Comparison of ENCODE assay signal across 1 cellular context in the genomic region with DNA sequence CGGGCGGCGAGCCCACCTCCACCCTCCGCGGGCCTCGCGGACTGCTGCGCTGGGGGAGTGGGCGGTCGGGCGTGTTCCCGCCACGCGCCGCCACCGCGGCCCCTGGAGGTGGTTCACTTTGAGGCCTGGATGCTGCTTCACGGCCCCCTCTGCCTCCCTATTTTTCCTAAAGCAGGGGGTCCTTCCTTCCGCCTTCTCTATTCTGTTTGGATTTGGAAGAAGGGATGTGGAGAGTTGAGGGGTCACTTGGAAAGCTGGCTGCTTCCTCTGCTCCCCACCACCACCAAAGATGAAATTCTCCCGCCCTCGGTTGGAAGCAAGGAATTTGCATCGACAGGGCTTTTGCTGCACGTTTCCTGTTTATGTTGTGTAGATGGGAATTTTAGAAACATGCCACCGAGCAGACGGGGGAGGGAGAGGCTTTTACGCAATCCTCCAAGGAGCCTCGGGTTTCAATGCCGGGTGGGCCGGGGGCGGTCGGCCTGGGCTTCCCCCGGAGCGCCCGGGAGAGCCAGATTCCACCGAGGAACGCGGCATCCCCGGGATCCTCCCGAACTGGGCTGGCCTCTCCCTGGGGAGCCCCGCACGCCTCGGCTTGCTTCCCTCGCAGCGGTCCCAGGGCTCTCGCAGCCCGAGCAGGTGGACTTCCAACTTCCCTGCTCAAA.
TF ChIP-seq lines count a peak whose summit lies in the region.

No MANE protein-coding gene starts in this region.

TF ChIP-seq in K562, 482 proteins besides CTCF, POLR2A, EP300 and RAD21 (continued from another document and continues in another):
- TF ChIP-seq, protein P1, sequence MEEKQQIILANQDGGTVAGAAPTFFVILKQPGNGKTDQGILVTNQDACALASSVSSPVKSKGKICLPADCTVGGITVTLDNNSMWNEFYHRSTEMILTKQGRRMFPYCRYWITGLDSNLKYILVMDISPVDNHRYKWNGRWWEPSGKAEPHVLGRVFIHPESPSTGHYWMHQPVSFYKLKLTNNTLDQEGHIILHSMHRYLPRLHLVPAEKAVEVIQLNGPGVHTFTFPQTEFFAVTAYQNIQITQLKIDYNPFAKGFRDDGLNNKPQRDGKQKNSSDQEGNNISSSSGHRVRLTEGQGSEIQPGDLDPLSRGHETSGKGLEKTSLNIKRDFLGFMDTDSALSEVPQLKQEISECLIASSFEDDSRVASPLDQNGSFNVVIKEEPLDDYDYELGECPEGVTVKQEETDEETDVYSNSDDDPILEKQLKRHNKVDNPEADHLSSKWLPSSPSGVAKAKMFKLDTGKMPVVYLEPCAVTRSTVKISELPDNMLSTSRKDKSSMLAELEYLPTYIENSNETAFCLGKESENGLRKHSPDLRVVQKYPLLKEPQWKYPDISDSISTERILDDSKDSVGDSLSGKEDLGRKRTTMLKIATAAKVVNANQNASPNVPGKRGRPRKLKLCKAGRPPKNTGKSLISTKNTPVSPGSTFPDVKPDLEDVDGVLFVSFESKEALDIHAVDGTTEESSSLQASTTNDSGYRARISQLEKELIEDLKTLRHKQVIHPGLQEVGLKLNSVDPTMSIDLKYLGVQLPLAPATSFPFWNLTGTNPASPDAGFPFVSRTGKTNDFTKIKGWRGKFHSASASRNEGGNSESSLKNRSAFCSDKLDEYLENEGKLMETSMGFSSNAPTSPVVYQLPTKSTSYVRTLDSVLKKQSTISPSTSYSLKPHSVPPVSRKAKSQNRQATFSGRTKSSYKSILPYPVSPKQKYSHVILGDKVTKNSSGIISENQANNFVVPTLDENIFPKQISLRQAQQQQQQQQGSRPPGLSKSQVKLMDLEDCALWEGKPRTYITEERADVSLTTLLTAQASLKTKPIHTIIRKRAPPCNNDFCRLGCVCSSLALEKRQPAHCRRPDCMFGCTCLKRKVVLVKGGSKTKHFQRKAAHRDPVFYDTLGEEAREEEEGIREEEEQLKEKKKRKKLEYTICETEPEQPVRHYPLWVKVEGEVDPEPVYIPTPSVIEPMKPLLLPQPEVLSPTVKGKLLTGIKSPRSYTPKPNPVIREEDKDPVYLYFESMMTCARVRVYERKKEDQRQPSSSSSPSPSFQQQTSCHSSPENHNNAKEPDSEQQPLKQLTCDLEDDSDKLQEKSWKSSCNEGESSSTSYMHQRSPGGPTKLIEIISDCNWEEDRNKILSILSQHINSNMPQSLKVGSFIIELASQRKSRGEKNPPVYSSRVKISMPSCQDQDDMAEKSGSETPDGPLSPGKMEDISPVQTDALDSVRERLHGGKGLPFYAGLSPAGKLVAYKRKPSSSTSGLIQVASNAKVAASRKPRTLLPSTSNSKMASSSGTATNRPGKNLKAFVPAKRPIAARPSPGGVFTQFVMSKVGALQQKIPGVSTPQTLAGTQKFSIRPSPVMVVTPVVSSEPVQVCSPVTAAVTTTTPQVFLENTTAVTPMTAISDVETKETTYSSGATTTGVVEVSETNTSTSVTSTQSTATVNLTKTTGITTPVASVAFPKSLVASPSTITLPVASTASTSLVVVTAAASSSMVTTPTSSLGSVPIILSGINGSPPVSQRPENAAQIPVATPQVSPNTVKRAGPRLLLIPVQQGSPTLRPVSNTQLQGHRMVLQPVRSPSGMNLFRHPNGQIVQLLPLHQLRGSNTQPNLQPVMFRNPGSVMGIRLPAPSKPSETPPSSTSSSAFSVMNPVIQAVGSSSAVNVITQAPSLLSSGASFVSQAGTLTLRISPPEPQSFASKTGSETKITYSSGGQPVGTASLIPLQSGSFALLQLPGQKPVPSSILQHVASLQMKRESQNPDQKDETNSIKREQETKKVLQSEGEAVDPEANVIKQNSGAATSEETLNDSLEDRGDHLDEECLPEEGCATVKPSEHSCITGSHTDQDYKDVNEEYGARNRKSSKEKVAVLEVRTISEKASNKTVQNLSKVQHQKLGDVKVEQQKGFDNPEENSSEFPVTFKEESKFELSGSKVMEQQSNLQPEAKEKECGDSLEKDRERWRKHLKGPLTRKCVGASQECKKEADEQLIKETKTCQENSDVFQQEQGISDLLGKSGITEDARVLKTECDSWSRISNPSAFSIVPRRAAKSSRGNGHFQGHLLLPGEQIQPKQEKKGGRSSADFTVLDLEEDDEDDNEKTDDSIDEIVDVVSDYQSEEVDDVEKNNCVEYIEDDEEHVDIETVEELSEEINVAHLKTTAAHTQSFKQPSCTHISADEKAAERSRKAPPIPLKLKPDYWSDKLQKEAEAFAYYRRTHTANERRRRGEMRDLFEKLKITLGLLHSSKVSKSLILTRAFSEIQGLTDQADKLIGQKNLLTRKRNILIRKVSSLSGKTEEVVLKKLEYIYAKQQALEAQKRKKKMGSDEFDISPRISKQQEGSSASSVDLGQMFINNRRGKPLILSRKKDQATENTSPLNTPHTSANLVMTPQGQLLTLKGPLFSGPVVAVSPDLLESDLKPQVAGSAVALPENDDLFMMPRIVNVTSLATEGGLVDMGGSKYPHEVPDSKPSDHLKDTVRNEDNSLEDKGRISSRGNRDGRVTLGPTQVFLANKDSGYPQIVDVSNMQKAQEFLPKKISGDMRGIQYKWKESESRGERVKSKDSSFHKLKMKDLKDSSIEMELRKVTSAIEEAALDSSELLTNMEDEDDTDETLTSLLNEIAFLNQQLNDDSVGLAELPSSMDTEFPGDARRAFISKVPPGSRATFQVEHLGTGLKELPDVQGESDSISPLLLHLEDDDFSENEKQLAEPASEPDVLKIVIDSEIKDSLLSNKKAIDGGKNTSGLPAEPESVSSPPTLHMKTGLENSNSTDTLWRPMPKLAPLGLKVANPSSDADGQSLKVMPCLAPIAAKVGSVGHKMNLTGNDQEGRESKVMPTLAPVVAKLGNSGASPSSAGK (IDR thresholded peaks at IDR 0.05), result peak; percentile 40
- peak; percentile 0 for TF ChIP-seq CHD1 (IDR thresholded peaks at IDR 0.05; ENCODE audit: low read length)
- TF ChIP-seq, protein P2, sequence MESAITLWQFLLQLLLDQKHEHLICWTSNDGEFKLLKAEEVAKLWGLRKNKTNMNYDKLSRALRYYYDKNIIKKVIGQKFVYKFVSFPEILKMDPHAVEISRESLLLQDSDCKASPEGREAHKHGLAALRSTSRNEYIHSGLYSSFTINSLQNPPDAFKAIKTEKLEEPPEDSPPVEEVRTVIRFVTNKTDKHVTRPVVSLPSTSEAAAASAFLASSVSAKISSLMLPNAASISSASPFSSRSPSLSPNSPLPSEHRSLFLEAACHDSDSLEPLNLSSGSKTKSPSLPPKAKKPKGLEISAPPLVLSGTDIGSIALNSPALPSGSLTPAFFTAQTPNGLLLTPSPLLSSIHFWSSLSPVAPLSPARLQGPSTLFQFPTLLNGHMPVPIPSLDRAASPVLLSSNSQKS (CRISPR knock-in tag; IDR thresholded peaks at IDR 0.05), result no peak
- TF ChIP-seq HDGF (IDR thresholded peaks at IDR 0.05), result no peak
- TF ChIP-seq ZFX (CRISPR knock-in tag; IDR thresholded peaks at IDR 0.05), result no peak
- no peak for TF ChIP-seq ZNF23 (CRISPR knock-in tag; IDR thresholded peaks at IDR 0.05)
- no peak for TF ChIP-seq MAFK (IDR thresholded peaks at IDR 0.05; ENCODE audit: low read length)
- TF ChIP-seq, protein P3, sequence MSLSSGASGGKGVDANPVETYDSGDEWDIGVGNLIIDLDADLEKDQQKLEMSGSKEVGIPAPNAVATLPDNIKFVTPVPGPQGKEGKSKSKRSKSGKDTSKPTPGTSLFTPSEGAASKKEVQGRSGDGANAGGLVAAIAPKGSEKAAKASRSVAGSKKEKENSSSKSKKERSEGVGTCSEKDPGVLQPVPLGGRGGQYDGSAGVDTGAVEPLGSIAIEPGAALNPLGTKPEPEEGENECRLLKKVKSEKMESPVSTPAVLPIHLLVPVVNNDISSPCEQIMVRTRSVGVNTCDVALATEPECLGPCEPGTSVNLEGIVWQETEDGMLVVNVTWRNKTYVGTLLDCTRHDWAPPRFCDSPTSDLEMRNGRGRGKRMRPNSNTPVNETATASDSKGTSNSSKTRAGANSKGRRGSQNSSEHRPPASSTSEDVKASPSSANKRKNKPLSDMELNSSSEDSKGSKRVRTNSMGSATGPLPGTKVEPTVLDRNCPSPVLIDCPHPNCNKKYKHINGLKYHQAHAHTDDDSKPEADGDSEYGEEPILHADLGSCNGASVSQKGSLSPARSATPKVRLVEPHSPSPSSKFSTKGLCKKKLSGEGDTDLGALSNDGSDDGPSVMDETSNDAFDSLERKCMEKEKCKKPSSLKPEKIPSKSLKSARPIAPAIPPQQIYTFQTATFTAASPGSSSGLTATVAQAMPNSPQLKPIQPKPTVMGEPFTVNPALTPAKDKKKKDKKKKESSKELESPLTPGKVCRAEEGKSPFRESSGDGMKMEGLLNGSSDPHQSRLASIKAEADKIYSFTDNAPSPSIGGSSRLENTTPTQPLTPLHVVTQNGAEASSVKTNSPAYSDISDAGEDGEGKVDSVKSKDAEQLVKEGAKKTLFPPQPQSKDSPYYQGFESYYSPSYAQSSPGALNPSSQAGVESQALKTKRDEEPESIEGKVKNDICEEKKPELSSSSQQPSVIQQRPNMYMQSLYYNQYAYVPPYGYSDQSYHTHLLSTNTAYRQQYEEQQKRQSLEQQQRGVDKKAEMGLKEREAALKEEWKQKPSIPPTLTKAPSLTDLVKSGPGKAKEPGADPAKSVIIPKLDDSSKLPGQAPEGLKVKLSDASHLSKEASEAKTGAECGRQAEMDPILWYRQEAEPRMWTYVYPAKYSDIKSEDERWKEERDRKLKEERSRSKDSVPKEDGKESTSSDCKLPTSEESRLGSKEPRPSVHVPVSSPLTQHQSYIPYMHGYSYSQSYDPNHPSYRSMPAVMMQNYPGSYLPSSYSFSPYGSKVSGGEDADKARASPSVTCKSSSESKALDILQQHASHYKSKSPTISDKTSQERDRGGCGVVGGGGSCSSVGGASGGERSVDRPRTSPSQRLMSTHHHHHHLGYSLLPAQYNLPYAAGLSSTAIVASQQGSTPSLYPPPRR (CRISPR knock-in tag; IDR thresholded peaks at IDR 0.05; ENCODE audit: borderline replicate concordance), result no peak
- TF ChIP-seq POLR2G (IDR thresholded peaks at IDR 0.05; ENCODE audit: low read depth, low read length), result peak; percentile 4; the same call in 1 of the 2 replicates
- TF ChIP-seq FOXK1 (CRISPR knock-in tag; IDR thresholded peaks at IDR 0.05; ENCODE audit: borderline replicate concordance), result no peak
- no peak for TF ChIP-seq POLR2AphosphoS2 (IDR thresholded peaks at IDR 0.05; ENCODE audit: low read length)
- TF ChIP-seq KAT7 (CRISPR knock-in tag; IDR thresholded peaks at IDR 0.05; ENCODE audit: borderline replicate concordance), result 0 out of 2 replicates have a peak, but pooled peaks have one; percentile 68
- no peak for TF ChIP-seq ID3 (CRISPR knock-in tag; IDR thresholded peaks at IDR 0.05)
- TF ChIP-seq ID3 (tag; IDR thresholded peaks at IDR 0.05), result no peak
- TF ChIP-seq TAF15 (IDR thresholded peaks at IDR 0.05; ENCODE audit: low read depth, low read length), result no peak
- peak; percentile 28; the same call in 1 of the 2 replicates for TF ChIP-seq CEBPB (tag; IDR thresholded peaks at IDR 0.05)
- TF ChIP-seq, protein P4, sequence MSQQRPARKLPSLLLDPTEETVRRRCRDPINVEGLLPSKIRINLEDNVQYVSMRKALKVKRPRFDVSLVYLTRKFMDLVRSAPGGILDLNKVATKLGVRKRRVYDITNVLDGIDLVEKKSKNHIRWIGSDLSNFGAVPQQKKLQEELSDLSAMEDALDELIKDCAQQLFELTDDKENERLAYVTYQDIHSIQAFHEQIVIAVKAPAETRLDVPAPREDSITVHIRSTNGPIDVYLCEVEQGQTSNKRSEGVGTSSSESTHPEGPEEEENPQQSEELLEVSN (IDR thresholded peaks at IDR 0.05; ENCODE audit: borderline replicate concordance in 1 of 2, extremely low read depth in 1 of 2, insufficient read depth in 1 of 2, insufficient read length in 1 of 2, low read depth in 1 of 2, low read length in 1 of 2, poor library complexity in 1 of 2, severe bottlenecking in 1 of 2), result peak; percentile 47 to 80
- TF ChIP-seq PHF8 (IDR thresholded peaks at IDR 0.05; ENCODE audit: borderline replicate concordance, low read length), result peak; percentile 42; the same call in 1 of the 2 replicates
- TF ChIP-seq BCL6 (CRISPR knock-in tag; IDR thresholded peaks at IDR 0.05), result no peak
- no peak for TF ChIP-seq POLR2H (tag; IDR thresholded peaks at IDR 0.05; ENCODE audit: low read depth)
- no peak for TF ChIP-seq JUN (IDR thresholded peaks at IDR 0.05; ENCODE audit: borderline replicate concordance, low read depth, low read length)
- TF ChIP-seq JUN (CRISPR knock-in tag; IDR thresholded peaks at IDR 0.05; ENCODE audit: borderline replicate concordance), result no peak
- TF ChIP-seq, protein P5, sequence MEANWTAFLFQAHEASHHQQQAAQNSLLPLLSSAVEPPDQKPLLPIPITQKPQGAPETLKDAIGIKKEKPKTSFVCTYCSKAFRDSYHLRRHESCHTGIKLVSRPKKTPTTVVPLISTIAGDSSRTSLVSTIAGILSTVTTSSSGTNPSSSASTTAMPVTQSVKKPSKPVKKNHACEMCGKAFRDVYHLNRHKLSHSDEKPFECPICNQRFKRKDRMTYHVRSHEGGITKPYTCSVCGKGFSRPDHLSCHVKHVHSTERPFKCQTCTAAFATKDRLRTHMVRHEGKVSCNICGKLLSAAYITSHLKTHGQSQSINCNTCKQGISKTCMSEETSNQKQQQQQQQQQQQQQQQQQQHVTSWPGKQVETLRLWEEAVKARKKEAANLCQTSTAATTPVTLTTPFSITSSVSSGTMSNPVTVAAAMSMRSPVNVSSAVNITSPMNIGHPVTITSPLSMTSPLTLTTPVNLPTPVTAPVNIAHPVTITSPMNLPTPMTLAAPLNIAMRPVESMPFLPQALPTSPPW (CRISPR knock-in tag; IDR thresholded peaks at IDR 0.05), result peak; percentile 37
- no peak for TF ChIP-seq ELF1 (tag; IDR thresholded peaks at IDR 0.05)
- no peak for TF ChIP-seq ZNF395 (CRISPR knock-in tag; IDR thresholded peaks at IDR 0.05)
- TF ChIP-seq SMAD4 (CRISPR knock-in tag; conservative IDR thresholded peaks at IDR 0.05), result no peak
- no peak for TF ChIP-seq RBM39 (optimal IDR thresholded peaks at IDR 0.05; ENCODE audit: low read depth, low read length)
